1 cellular context compared by ENCODE assay signal in genomic region chr4:133921280-133922195, GRCh38.
TF ChIP-seq lines count a peak whose summit lies in the region.

No MANE protein-coding gene starts in this region.

TF ChIP-seq in GM23338, 12 proteins besides CTCF, POLR2A, EP300 and RAD21 (continued from another document):
- TF ChIP-seq ZNF462 (CRISPR knock-in tag; IDR thresholded peaks at IDR 0.05) (no peak), ZNF331 (CRISPR knock-in tag; IDR thresholded peaks at IDR 0.05; ENCODE audit: low read depth) (no peak), ZNF114 (CRISPR knock-in tag; IDR thresholded peaks at IDR 0.05) (no peak), POLR2AphosphoS5 (IDR thresholded peaks at IDR 0.05; ENCODE audit: low read depth) (no peak), JUNB (IDR thresholded peaks at IDR 0.05; ENCODE audit: unreplicated experiment) (no peak), CREB1 (CRISPR knock-in tag; IDR thresholded peaks at IDR 0.05; ENCODE audit: low read depth) (no peak), ETS1 (IDR thresholded peaks at IDR 0.05) (no peak), NANOG (IDR thresholded peaks at IDR 0.05; ENCODE audit: borderline replicate concordance) (no peak), REST (IDR thresholded peaks at IDR 0.05; ENCODE audit: unreplicated experiment) (no peak), EZH2 (IDR thresholded peaks at IDR 0.05; ENCODE audit: low read depth, unreplicated experiment) (no peak), EZH2phosphoT487 (IDR thresholded peaks at IDR 0.05; ENCODE audit: unreplicated experiment) (no peak)
TF ChIP-seq in GM23338: peak in this region for 0.
